In the genomic region with DNA sequence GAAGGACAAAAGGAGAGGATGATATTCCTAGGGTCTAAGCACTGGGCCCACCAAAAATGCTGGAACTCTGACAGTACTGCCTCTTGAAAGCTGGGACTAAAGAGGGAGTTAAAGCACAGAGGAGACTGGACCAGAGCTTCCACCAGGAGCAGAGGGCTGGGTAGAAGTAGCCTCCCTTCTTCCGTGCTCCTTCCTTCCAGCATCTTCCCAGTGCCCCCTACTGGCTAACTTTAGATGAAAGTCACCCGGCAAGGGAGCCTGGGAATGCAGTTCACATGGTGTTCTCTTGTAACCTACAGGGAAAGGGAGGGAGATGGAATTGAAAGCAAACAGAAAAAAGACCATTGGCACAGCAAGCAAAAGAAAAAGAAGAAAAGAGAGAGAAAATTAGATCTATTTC, we compare ENCODE assay signal across 8 cellular contexts.
A peak's percentile ranks its signal among the peaks of the same experiment; 100 is the strongest.
DNase-seq lines count a peak whose midpoint lies in the region; ATAC-seq and TF ChIP-seq lines count a peak whose summit lies in the region.

No MANE protein-coding gene starts in this region.

- H3K4me3 Mint-ChIP-seq in nephron, result no peak overlapping the region

- no peak overlapping the region for H2AFZ ChIP-seq in OCI-LY3 (ENCODE audit: low read depth, low read length)

- H3K36me3 ChIP-seq in OCI-LY3 (replicated peaks; ENCODE audit: low read depth, low read length) (no peaks in the 10 kb centered on the region), gastrocnemius medialis (no peaks in the 10 kb centered on the region)

- no peak overlapping the region for H3K4me2 ChIP-seq in OCI-LY3 (ENCODE audit: low read length)

- peak; percentile 82 for TF ChIP-seq CTCF in OCI-LY3 (IDR thresholded peaks at IDR 0.05; ENCODE audit: low read depth, low read length)
- TF ChIP-seq CTCF in epithelial cell of proximal tubule (conservative IDR thresholded peaks at IDR 0.05; ENCODE audit: low read depth, low read length), result peak; percentile 88
- TF ChIP-seq CTCF in nephron (IDR thresholded peaks at IDR 0.05; ENCODE audit: unreplicated experiment in 3 of 3), result peak; percentile 20 to 29 (median 25)
- peak in 2 of 5 experiments; percentile 7 to 8 for TF ChIP-seq CTCF in gastrocnemius medialis (IDR thresholded peaks at IDR 0.05 in 4 of 5, conservative IDR thresholded peaks at IDR 0.05 in 1 of 5)

- H3K9ac ChIP-seq in OCI-LY3 (ENCODE audit: low read length), result no peak overlapping the region

- H3K9me3 ChIP-seq in OCI-LY3 (ENCODE audit: insufficient read depth, low read length) (no peaks in the 10 kb centered on the region), gastrocnemius medialis (no peaks in the 10 kb centered on the region)

- H3K27ac Mint-ChIP-seq in nephron, result no peak overlapping the region

- ATAC-seq in HG02759 (IDR thresholded peaks at IDR 0.05; ENCODE audit: unreplicated experiment), result peak; percentile 79
- no peak for ATAC-seq in gastrocnemius medialis

- TF ChIP-seq POLR2A in gastrocnemius medialis (IDR thresholded peaks at IDR 0.05), result no peak

- intact Hi-C loops in gastrocnemius medialis (cut with DNase I; ENCODE audit: low total_unique reads), result no loop called here

- DNase-seq in 8988T, result peak; percentile 40
- peak; percentile 57 for DNase-seq in GM04504 (ENCODE audit: low read depth)
- no peak for DNase-seq in epithelial cell of proximal tubule (ENCODE audit: low read depth)
- DNase-seq in OCI-M2 (lab: John Stamatoyannopoulos, UW; ENCODE audit: unreplicated experiment), result no peak
- no peak for DNase-seq in gastrocnemius medialis

- H3K4me3 ChIP-seq in OCI-LY3 (ENCODE audit: low read length), result no peak overlapping the region
- H3K4me3 ChIP-seq in epithelial cell of proximal tubule (ENCODE audit: low read depth, low read length), result no peak overlapping the region
- H3K4me3 ChIP-seq in gastrocnemius medialis, result no peak overlapping the region

- H3K4me1 ChIP-seq in OCI-LY3 (ENCODE audit: low read length) (peaks cover 6% of the 10 kb centered on the region), gastrocnemius medialis (no peaks in the 10 kb centered on the region)

- H3K27me3 Mint-ChIP-seq in nephron (ENCODE audit: low read depth), result no peaks in the 10 kb centered on the region

- H3K4me1 Mint-ChIP-seq in nephron, result peaks cover 23% of the 10 kb centered on the region

- no peaks in the 10 kb centered on the region for H3K9me3 Mint-ChIP-seq in nephron

- no peaks in the 10 kb centered on the region for H4K20me1 ChIP-seq in OCI-LY3 (ENCODE audit: insufficient read depth, low read length)

- in situ Hi-C loops in gastrocnemius medialis (cut with MboI; ENCODE audit: low sequenced_read_pairs in 4 of 4), result no loop called here

- H3K36me3 Mint-ChIP-seq in nephron (ENCODE audit: low read depth), result no peaks in the 10 kb centered on the region

- H3K79me2 ChIP-seq in OCI-LY3 (ENCODE audit: low read length), result no peaks in the 10 kb centered on the region

- no peak overlapping the region for H3K27ac ChIP-seq in OCI-LY3 (ENCODE audit: low read length)
- no peak overlapping the region for H3K27ac ChIP-seq in gastrocnemius medialis

- H3K27me3 ChIP-seq in OCI-LY3 (ENCODE audit: low read depth, low read length) (no peaks in the 10 kb centered on the region), gastrocnemius medialis (no peaks in the 10 kb centered on the region)

Comparison
In these comparisons a context has a peak if more than half of its experiments do, and no peak if none do; other contexts are left out.
1. DNase-seq: peak in 8988T (single experiment) and GM04504 (single experiment); none in epithelial cell of proximal tubule (single experiment), OCI-M2 (single experiment) and gastrocnemius medialis (0 of 2).